ENCODE assay signal across 1 cellular context in genomic region chr3:48431224-48432029, GRCh38.
TF ChIP-seq lines count a peak whose summit lies in the region.

No MANE protein-coding gene starts in this region.

TF ChIP-seq in GM23338, 12 proteins besides CTCF, POLR2A, EP300 and RAD21 (continued from another document):
- TF ChIP-seq ZNF462 (CRISPR knock-in tag; IDR thresholded peaks at IDR 0.05), result no peak
- TF ChIP-seq REST (IDR thresholded peaks at IDR 0.05; ENCODE audit: unreplicated experiment), result no peak
- no peak for TF ChIP-seq EZH2 (IDR thresholded peaks at IDR 0.05; ENCODE audit: low read depth, unreplicated experiment)
- no peak for TF ChIP-seq JUNB (IDR thresholded peaks at IDR 0.05; ENCODE audit: unreplicated experiment)
- no peak for TF ChIP-seq ZNF331 (CRISPR knock-in tag; IDR thresholded peaks at IDR 0.05; ENCODE audit: low read depth)
- no peak for TF ChIP-seq NANOG (IDR thresholded peaks at IDR 0.05; ENCODE audit: borderline replicate concordance)
- no peak for TF ChIP-seq ZNF114 (CRISPR knock-in tag; IDR thresholded peaks at IDR 0.05)
- TF ChIP-seq POLR2AphosphoS5 (IDR thresholded peaks at IDR 0.05; ENCODE audit: low read depth), result no peak
- no peak for TF ChIP-seq STAT1 (IDR thresholded peaks at IDR 0.05; ENCODE audit: unreplicated experiment)
- no peak for TF ChIP-seq ETS1 (IDR thresholded peaks at IDR 0.05)
- TF ChIP-seq CREB1 (CRISPR knock-in tag; IDR thresholded peaks at IDR 0.05; ENCODE audit: low read depth), result no peak
